13 cellular contexts compared by ENCODE assay signal in genomic region chr1:220249522-220249921, GRCh38. TPM values are rescaled to one million over a fixed set of nuclear protein-coding genes. Genes with fewer than 3 reads are reported as not detected.
A peak's percentile ranks its signal among the peaks of the same experiment; 100 is the strongest.
DNase-seq lines count a peak whose midpoint lies in the region; ATAC-seq, FAIRE-seq and TF ChIP-seq lines count a peak whose summit lies in the region.
"Had no signal": no experiment of that assay in that cellular context is flagged by ENCODE, and none has a peak within 500 bp of the region (broad histone marks: within the 10 kb centered on the region; RNA-seq: fewer than 3 reads in every experiment).

No MANE protein-coding gene starts in this region.

- TF ChIP-seq EP300 in K562 (IDR thresholded peaks at IDR 0.05; ENCODE audit: low read length) = no peak

- H3K9me3 ChIP-seq in HEK293 (ENCODE audit: control insufficient read depth, insufficient read depth, low read depth, low read length) (no peaks in the 10 kb centered on the region), K562 (replicated peaks; ENCODE audit: control insufficient read depth, insufficient read depth, low read depth, low read length) (peaks cover 33% of the 10 kb centered on the region)

- H3K4me1 ChIP-seq in HEK293 (ENCODE audit: control insufficient read depth, insufficient read depth, low read length) = no peaks in the 10 kb centered on the region
- no peaks in the 10 kb centered on the region for H3K4me1 ChIP-seq in K562 (replicated peaks in 1 of 2; ENCODE audit: control insufficient read depth in 2 of 2, insufficient read depth in 2 of 2, low read length in 2 of 2)
- H3K4me1 ChIP-seq: BE2C had no signal

- WGBS in K562 (ENCODE audit: insufficient coverage, low coverage, missing lambda C conversion rate) = 82% methylated on average over 1 of the region's 1 CpG

- H3K9me3 Mint-ChIP-seq in stimulated activated naive CD8-positive, alpha-beta T cell treated with anti-CD3 and anti-CD28 coated beads, Interleukin-15, amount 100 ng/mL, for 72 hours = peaks cover 37 to 63% of the 10 kb centered on the region in 2 donors

- TF ChIP-seq POLR2A in K562 (conservative IDR thresholded peaks at IDR 0.05) = no peak

- TF ChIP-seq CTCF in HEK293 (tag by site-specific recombination; IDR thresholded peaks at IDR 0.05) = no peak
- TF ChIP-seq CTCF in K562 (IDR thresholded peaks at IDR 0.05 in 2 of 3, conservative IDR thresholded peaks at IDR 0.05 in 1 of 3; ENCODE audit: insufficient read depth in 2 of 3, low read depth in 1 of 3, low read length in 3 of 3) = no peak

- no peak overlapping the region for H3K4me2 ChIP-seq in K562 (ENCODE audit: insufficient read depth, low read length)
- H3K4me2 ChIP-seq: KMS-11 had no signal

- no TSS peak for BruUV-seq in K562 (replicated peaks; lab: Mats Ljungman, UMichigan)

- H3K4me3 Mint-ChIP-seq in stimulated activated naive CD8-positive, alpha-beta T cell treated with anti-CD3 and anti-CD28 coated beads, Interleukin-15, amount 100 ng/mL, for 72 hours = no peak overlapping the region

- POLR2A ChIA-PET in HEK293 (lab: Yijun Ruan, JAX) = no interaction called here
- POLR2A ChIA-PET in K562 (lab: Yijun Ruan, JAX) = interaction anchor here (0.6 kb wide), 1 partner anchor 1214 kb away, joined by 3 read pairs; no protein-coding TSS in a partner anchor

- peaks cover 7% of the 10 kb centered on the region for H3K4me1 Mint-ChIP-seq in stimulated activated naive CD8-positive, alpha-beta T cell treated with anti-CD3 and anti-CD28 coated beads, Interleukin-15, amount 100 ng/mL, for 72 hours

- no peaks in the 10 kb centered on the region for H3K9me1 ChIP-seq in K562 (ENCODE audit: control insufficient read depth, insufficient read depth, low read length)

- H3K27ac Mint-ChIP-seq in stimulated activated naive CD8-positive, alpha-beta T cell treated with anti-CD3 and anti-CD28 coated beads, Interleukin-15, amount 100 ng/mL, for 72 hours = no peak overlapping the region
- H3K27ac Mint-ChIP-seq: IgD-negative memory B cell had no signal

- H4K20me1 ChIP-seq in K562 (replicated peaks; ENCODE audit: control insufficient read depth, insufficient read depth, low read length) = no peaks in the 10 kb centered on the region

- no peak overlapping the region for H3K9ac ChIP-seq in K562 (ENCODE audit: insufficient read depth in 1 of 2, low read depth in 2 of 2, low read length in 2 of 2)
- H3K9ac ChIP-seq: KMS-11 had no signal

- peak; percentile 17 for DNase-seq in stimulated activated naive CD8-positive, alpha-beta T cell treated with anti-CD3 and anti-CD28 coated beads, Interleukin-15, Interleukin-2, amounts not matched to agents 100 U/mL and 50 U/mL, for 24 hours
- no peak for DNase-seq in stimulated activated naive CD8-positive, alpha-beta T cell treated with anti-CD3 and anti-CD28 coated beads, Interleukin-15, amount 100 ng/mL, for 72 hours
- peak in 1 of 4 experiments; percentile 24 for DNase-seq in K562 (ENCODE audit: extremely low read depth in 1 of 4, low spot score in 3 of 4)
- no peak for DNase-seq in DMS53 treated with DMSO at 0.1 percent for 48 hours (lab: John Stamatoyannopoulos, UW; ENCODE audit: unreplicated experiment)
- DNase-seq in NCI-H1105 treated with DMSO at 0.1 percent for 48 hours (lab: John Stamatoyannopoulos, UW) = no peak
- no peak for DNase-seq in NCI-H2107 (lab: John Stamatoyannopoulos, UW)
- DNase-seq: BE2C, DMS 273 treated with DMSO at 0.1 percent for 48 hours, DMS79, HCEC 1CT had no signal

- H3K27ac ChIP-seq in HEK293 (ENCODE audit: extremely low read depth, low read depth, low read length) (no peak overlapping the region), K562 (ENCODE audit: extremely low read depth, low read depth, low read length) (no peak overlapping the region)
- H3K27ac ChIP-seq: KMS-11 had no signal

- H3K4me3 ChIP-seq in HEK293 (ENCODE audit: low read depth, low read length) = no peak overlapping the region
- no peak overlapping the region for H3K4me3 ChIP-seq in K562

- no peak for TF ChIP-seq RAD21 in K562 (CRISPR knock-in tag; conservative IDR thresholded peaks at IDR 0.05 in 1 of 2, IDR thresholded peaks at IDR 0.05 in 1 of 2)

- in situ Hi-C loops in K562 (cut with MboI) = no loop called here

- CTCF ChIA-PET in HEK293 (lab: Yijun Ruan, JAX) = no interaction called here
- CTCF ChIA-PET in K562 (lab: Yijun Ruan, JAX; ENCODE audit: low intra/inter-chr PET ratio) = no interaction called here

- intact Hi-C loops in K562 (cut with micrococcal nuclease) = no loop called here

- H2AFZ ChIP-seq in K562 (ENCODE audit: low read depth, low read length) = no peak overlapping the region

- peaks cover 4 to 33% of the 10 kb centered on the region in 2 experiments; a peak in 2 of 3 replicates for H3K36me3 ChIP-seq in HEK293 (ENCODE audit: control insufficient read depth in 2 of 2, insufficient read depth in 1 of 2, low read length in 2 of 2)
- H3K36me3 ChIP-seq in K562 (ENCODE audit: control insufficient read depth, insufficient read depth, low read length) = peaks cover 33% of the 10 kb centered on the region

- ATAC-seq in stimulated activated naive CD8-positive, alpha-beta T cell treated with anti-CD3 and anti-CD28 coated beads, Interleukin-15, Interleukin-2, amounts not matched to agents 100 U/mL and 50 U/mL, for 24 hours = no peak
- no peak for ATAC-seq in stimulated activated naive CD8-positive, alpha-beta T cell treated with anti-CD3 and anti-CD28 coated beads, Interleukin-15, amount 100 ng/mL, for 72 hours
- ATAC-seq in K562 = peak; percentile 40; the same call in 1 of the 3 replicates

- no peaks in the 10 kb centered on the region for H3K27me3 ChIP-seq in K562 (ENCODE audit: control insufficient read depth in 2 of 2, insufficient read depth in 2 of 2, low read length in 2 of 2)
- H3K27me3 ChIP-seq: BE2C had no signal

- no peaks in the 10 kb centered on the region for H3K27me3 Mint-ChIP-seq in stimulated activated naive CD8-positive, alpha-beta T cell treated with anti-CD3 and anti-CD28 coated beads, Interleukin-15, amount 100 ng/mL, for 72 hours
- H3K27me3 Mint-ChIP-seq: IgD-negative memory B cell had no signal

- peaks cover 8% of the 10 kb centered on the region for H3K79me2 ChIP-seq in K562 (ENCODE audit: control insufficient read depth, insufficient read depth, low read length)

- no peak for FAIRE-seq in K562 (lab: Jason Lieb, UNC)

TF ChIP-seq in HEK293, 187 proteins besides CTCF, POLR2A, EP300 and RAD21 (continues in another document):
- no peak for TF ChIP-seq INSM2 (tag by site-specific recombination; IDR thresholded peaks at IDR 0.05)

TF ChIP-seq in K562, 482 proteins besides CTCF, POLR2A, EP300 and RAD21 (continues in another document):
- TF ChIP-seq XRCC3 (IDR thresholded peaks at IDR 0.05) (peak; percentile 45; the same call in 1 of the 2 replicates), CEBPZ (IDR thresholded peaks at IDR 0.05; ENCODE audit: borderline replicate concordance, low read depth, low read length) (peak; percentile 72), CBX1 (IDR thresholded peaks at IDR 0.05; ENCODE audit: low read depth) (peak; percentile 81), TRIM28 (IDR thresholded peaks at IDR 0.05) (peak; percentile 94)

RNA-seq across cellular contexts. Expression of gene RAB3GAP2, which starts 22.7 kb away (rescaled TPM):
- total RNA-seq in K562 (2011; cell fraction: chromatin; rRNA removed; ENCODE audit: low replicate concordance) = 61.7 and 148 TPM in 2 replicates
- total RNA-seq in K562 (2011; cell fraction: nucleolus; rRNA removed) = 21.7 and 33.6 TPM in 2 replicates
- 48.9 and 50.8 TPM in 2 replicates for total RNA-seq in K562 (2011; cell fraction: nucleoplasm; rRNA removed)
- total RNA-seq in K562 (2014; rRNA removed) (21.1 and 21.4 TPM in 2 replicates), K562 (2014; rRNA removed; fragmentation: Illumina TruSeq; extraction: Trizol) (39.5 and 40.1 TPM in 2 replicates), K562 (2015; rRNA removed; fragmentation: Illumina TruSeq; extraction: Trizol) (30.3 and 33.2 TPM in 2 replicates), K562 (2021) (48.7 and 50.0 TPM in 2 replicates)
- polyA plus RNA-seq in K562 (2011; rRNA removed) (46.1 and 69.1 TPM in 2 replicates), K562 (2014; fragmentation: Illumina TruSeq; extraction: Trizol) (28.1 and 32.2 TPM in 2 replicates), K562 (2014; fragmentation: Nextera tagmentation; extraction: Ambion mirVana) (10 to 100 TPM; 14.1 to 17.2 TPM), K562 (2014; rRNA removed) (19.1 and 23.2 TPM in 2 replicates)
- 21.1 and 29.2 TPM in 2 replicates for polyA plus RNA-seq in K562 (2011; cell fraction: cytosol; rRNA removed)
- polyA plus RNA-seq in K562 (2011; cell fraction: nucleus; rRNA removed) = 49.6 and 50.5 TPM in 2 replicates
- polyA plus RNA-seq in K562 (2012) = 25.3 and 31.0 TPM in 2 replicates
- 224 and 294 TPM in 2 replicates for polyA minus RNA-seq in K562 (2011; rRNA and poly(A)+ RNA removed)
- polyA minus RNA-seq in K562 (2011; cell fraction: cytosol; rRNA and poly(A)+ RNA removed) = 23.4 and 60.6 TPM in 2 replicates
- polyA minus RNA-seq in K562 (2011; cell fraction: nucleus; rRNA and poly(A)+ RNA removed) = 26.7 and 41.5 TPM in 2 replicates
